In genomic region chr13:103354189-103354588, GRCh38 we compare ENCODE assay signal across 25 cellular contexts.
"Had no signal": no experiment of that assay in that cellular context is flagged by ENCODE, and none has a peak within 500 bp of the region (broad histone marks: within the 10 kb centered on the region; RNA-seq: fewer than 3 reads in every experiment).

No MANE protein-coding gene starts in this region.

- H3K4me3 ChIP-seq: heart left ventricle, neural progenitor cell, right atrium auricular region, spleen, testis had no signal

- H3K4me3 Mint-ChIP-seq: activated naive CD8-positive, alpha-beta T cell; central memory CD8-positive, alpha-beta T cell; dendritic cell treated with granulocyte-macrophage colony-stimulating factor and Interleukin-4, amounts not matched to agents 40 ng/mL and 50 ng/mL, for 4 days; endodermal cell; naive thymus-derived CD4-positive, alpha-beta T cell; neural progenitor cell had no signal

- H3K36me3 Mint-ChIP-seq: activated naive CD8-positive, alpha-beta T cell; naive thymus-derived CD4-positive, alpha-beta T cell; neural progenitor cell had no signal

- H3K9ac ChIP-seq: neural progenitor cell had no signal

- H3K27ac ChIP-seq: heart left ventricle, neural progenitor cell, right atrium auricular region, spleen, testis, WERI-Rb-1 had no signal

- H3K9me3 Mint-ChIP-seq: endodermal cell, neural progenitor cell had no signal

- H3K27me3 ChIP-seq: heart left ventricle, neural progenitor cell, right atrium auricular region, spleen, testis had no signal

- H3K27ac Mint-ChIP-seq: activated naive CD8-positive, alpha-beta T cell; dendritic cell treated with granulocyte-macrophage colony-stimulating factor and Interleukin-4, amounts not matched to agents 40 ng/mL and 50 ng/mL, for 4 days; endodermal cell; naive thymus-derived CD4-positive, alpha-beta T cell; neural progenitor cell had no signal

- H3K4me1 Mint-ChIP-seq: central memory CD8-positive, alpha-beta T cell; naive thymus-derived CD4-positive, alpha-beta T cell had no signal

- DNase-seq: activated CD4-positive, alpha-beta T cell treated with anti-CD3 and anti-CD28 coated beads for 48 hours; activated CD4-positive, alpha-beta T cell treated with anti-CD3 and anti-CD28 coated beads, Interleukin-2, amount 50 U/mL, for 48 hours; activated CD8-positive, alpha-beta memory T cell treated with anti-CD3 and anti-CD28 coated beads for 24 hours; activated effector memory CD4-positive, alpha-beta T cell treated with Interleukin-2 at 50 U/mL for 16 hours; activated naive CD4-positive, alpha-beta T cell treated with Interleukin-2 at 50 U/mL for 16 hours; amygdala; endodermal cell; heart left ventricle; hypothalamus; midbrain; naive thymus-derived CD4-positive, alpha-beta T cell; occipital lobe; spleen; stimulated activated CD4-positive, alpha-beta T cell treated with anti-CD3 and anti-CD28 coated beads, Interleukin-2, amount 100 ng/mL, for 48 hours; stimulated activated naive CD8-positive, alpha-beta T cell treated with anti-CD3 and anti-CD28 coated beads, Interleukin-15, Interleukin-2, amounts not matched to agents 100 U/mL and 50 U/mL, for 24 hours; testis; trophoblast cell; WERI-Rb-1 had no signal

- H3K27me3 Mint-ChIP-seq: central memory CD8-positive, alpha-beta T cell; dendritic cell treated with granulocyte-macrophage colony-stimulating factor and Interleukin-4, amounts not matched to agents 40 ng/mL and 50 ng/mL, for 4 days; naive thymus-derived CD4-positive, alpha-beta T cell had no signal

- H3K36me3 ChIP-seq: heart left ventricle, neural progenitor cell, right atrium auricular region, spleen, WERI-Rb-1 had no signal

- H3K4me1 ChIP-seq: spleen, testis had no signal

- H3K9me3 ChIP-seq: heart left ventricle, right atrium auricular region, testis had no signal

- ATAC-seq: activated CD4-positive, CD25-positive, alpha-beta regulatory T cell treated with anti-CD3 and anti-CD28 coated beads, Interleukin-2, amount 50 U/mL, for 24 hours; esophagus mucosa; heart left ventricle; naive thymus-derived CD4-positive, alpha-beta T cell; stimulated activated naive CD8-positive, alpha-beta T cell treated with anti-CD3 and anti-CD28 coated beads, Interleukin-15, Interleukin-2, amounts not matched to agents 100 U/mL and 50 U/mL, for 24 hours had no signal
